Comparison of ENCODE assay signal across 8 cellular contexts in the genomic region with DNA sequence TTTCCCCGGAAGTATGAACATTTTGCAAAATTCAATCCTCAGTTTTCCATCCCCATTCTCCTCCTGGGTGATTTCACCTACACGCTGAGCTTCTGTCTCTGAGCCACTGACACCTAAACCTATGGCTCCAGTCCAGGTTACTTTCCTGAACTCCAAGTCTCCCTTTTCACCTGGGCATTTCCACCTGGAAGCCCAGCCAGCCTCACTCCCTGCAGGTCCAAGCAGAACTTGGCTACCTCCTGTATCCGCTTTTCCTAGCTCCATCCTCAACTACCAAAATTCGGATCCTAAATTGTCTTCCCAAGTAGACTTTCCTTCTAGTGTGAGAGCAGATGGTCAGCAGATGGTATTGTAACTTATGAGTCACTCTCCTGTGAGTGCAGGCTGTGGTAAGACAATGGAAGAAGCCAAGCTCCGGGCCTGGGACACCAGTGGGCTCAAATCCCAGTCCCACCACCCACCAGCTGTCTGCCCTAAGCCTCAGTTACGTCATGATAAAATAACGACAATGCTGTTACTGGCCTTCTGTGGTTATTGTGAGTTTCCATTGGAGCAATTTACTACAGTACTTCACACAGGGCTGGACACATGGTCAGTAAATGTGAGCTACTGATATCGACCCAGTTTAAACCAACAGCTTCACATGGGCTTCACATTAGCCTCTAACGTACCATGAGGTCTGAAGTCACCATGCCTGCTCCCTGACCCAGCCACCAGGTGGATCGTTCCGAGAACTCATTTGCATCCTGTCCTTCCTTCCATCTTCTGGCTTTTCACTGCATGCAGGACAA. TPM values are rescaled to one million over a fixed set of nuclear protein-coding genes. Genes with fewer than 3 reads are reported as not detected.
DNase-seq lines count a peak whose midpoint lies in the region; ATAC-seq and TF ChIP-seq lines count a peak whose summit lies in the region.

No MANE protein-coding gene starts in this region.

- no peaks in the 10 kb centered on the region for H3K9me3 ChIP-seq in AG04450 (ENCODE audit: control insufficient read depth, insufficient read depth, low read length)
- no peaks in the 10 kb centered on the region for H3K9me3 ChIP-seq in lower lobe of right lung
- no peaks in the 10 kb centered on the region for H3K9me3 ChIP-seq in effector memory CD4-positive, alpha-beta T cell (ENCODE audit: control insufficient read depth, low read length)

- intact Hi-C loops in lower lobe of right lung (cut with DNase I): no loop called here

- peaks cover 70% of the 10 kb centered on the region for H3K4me1 ChIP-seq in lower lobe of right lung
- H3K4me1 ChIP-seq in effector memory CD4-positive, alpha-beta T cell (ENCODE audit: control insufficient read depth, insufficient read depth, low read length, poor library complexity, severe bottlenecking): no peaks in the 10 kb centered on the region

- H3K4me3 ChIP-seq in AG04450 (ENCODE audit: low read depth, low read length) (no peak overlapping the region), brain microvascular endothelial cell (ENCODE audit: low read depth, low read length) (no peak overlapping the region), lower lobe of right lung (no peak overlapping the region)
- no peak overlapping the region for H3K4me3 ChIP-seq in effector memory CD4-positive, alpha-beta T cell (ENCODE audit: insufficient read depth, low read depth, low read length, poor library complexity, severe bottlenecking)

- no peaks in the 10 kb centered on the region for H3K36me3 ChIP-seq in brain microvascular endothelial cell (replicated peaks)
- peaks cover 82% of the 10 kb centered on the region for H3K36me3 ChIP-seq in lower lobe of right lung
- no peaks in the 10 kb centered on the region for H3K36me3 ChIP-seq in effector memory CD4-positive, alpha-beta T cell (ENCODE audit: control insufficient read depth, insufficient read depth, low read length)

- H3K27ac ChIP-seq in AG04450 (ENCODE audit: low read depth, low read length): peak overlapping the region; percentile 73
- H3K27ac ChIP-seq in brain microvascular endothelial cell: no peak overlapping the region
- peak overlapping the region; percentile 49 for H3K27ac ChIP-seq in lower lobe of right lung
- no peak overlapping the region for H3K27ac ChIP-seq in effector memory CD4-positive, alpha-beta T cell (ENCODE audit: insufficient read depth, low read length, poor library complexity, severe bottlenecking)

- H3K27me3 ChIP-seq in AG04450 (ENCODE audit: control insufficient read depth, insufficient read depth, low read length) (peaks cover 6% of the 10 kb centered on the region), brain microvascular endothelial cell (replicated peaks) (no peaks in the 10 kb centered on the region), lower lobe of right lung (ENCODE audit: low read depth) (no peaks in the 10 kb centered on the region)
- H3K27me3 ChIP-seq in effector memory CD4-positive, alpha-beta T cell (replicated peaks; ENCODE audit: control insufficient read depth, insufficient read depth, low read length, poor library complexity, severe bottlenecking): no peaks in the 10 kb centered on the region

- in situ Hi-C loops in brain microvascular endothelial cell (cut with HindIII; ENCODE audit: low pct_ligation_motif_present, low sequenced_read_pairs): no loop called here

- TF ChIP-seq CTCF in AG04450 (IDR thresholded peaks at IDR 0.05; ENCODE audit: low read depth, low read length): 0 out of 2 replicates have a peak, but pooled peaks have one; percentile 6
- peak; percentile 26 for TF ChIP-seq CTCF in brain microvascular endothelial cell (IDR thresholded peaks at IDR 0.05; ENCODE audit: low read depth, low read length, missing control alignments)
- no peak for TF ChIP-seq CTCF in lower lobe of right lung (IDR thresholded peaks at IDR 0.05)

- DNase-seq in AG04450 (ENCODE audit: low read depth, low spot score) (peak; percentile 93), NCI-H1694 treated with DMSO at 0.1 percent for 48 hours (lab: John Stamatoyannopoulos, UW) (peak; percentile 95), brain microvascular endothelial cell (peak; percentile 87), lower lobe of right lung (no peak), LoVo (ENCODE audit: low spot score) (no peak), NCI-H1436 treated with DMSO at 0.1 percent for 48 hours (lab: John Stamatoyannopoulos, UW) (no peak)
- DNase-seq in effector memory CD4-positive, alpha-beta T cell: no peak

- CTCF ChIA-PET in AG04450 (lab: Charles Lee): interaction anchor here (1.1 to 1.3 kb wide), 2 partner anchors 23 to 37 kb away, joined by 3 to 6 read pairs; no protein-coding TSS in a partner anchor

- peak; percentile 76 to 85 for ATAC-seq in lower lobe of right lung
- no peak for ATAC-seq in HG02970 (IDR thresholded peaks at IDR 0.05; ENCODE audit: low FRiP score, unreplicated experiment)

- POLR2A ChIA-PET in AG04450 (lab: Yijun Ruan, JAX): interaction anchor here (0.5 to 0.6 kb wide), 2 partner anchors 9 to 23 kb away, joined by 4 read pairs; no protein-coding TSS in a partner anchor

RNA-seq across cellular contexts. Expression of a gene that starts 33.3 kb away (rescaled TPM):
- 0.01 TPM in 1 of 2 replicates, not detected in the other for polyA plus RNA-seq in AG04450 (2011; rRNA removed)
- polyA minus RNA-seq in AG04450 (2011; rRNA and poly(A)+ RNA removed): 0.60 TPM in 1 of 2 replicates, not detected in the other
- 679 TPM for total RNA-seq in lower lobe of right lung

Comparison
In these comparisons a context has a peak if more than half of its experiments do, and no peak if none do; other contexts are left out.
1. DNase-seq: peak in AG04450 (single experiment), NCI-H1694 treated with DMSO at 0.1 percent for 48 hours (single experiment) and brain microvascular endothelial cell (single experiment); none in lower lobe of right lung (single experiment), LoVo (single experiment), effector memory CD4-positive, alpha-beta T cell (0 of 3) and NCI-H1436 treated with DMSO at 0.1 percent for 48 hours (single experiment).
2. H3K27ac ChIP-seq: peak in AG04450 (single experiment) and lower lobe of right lung (single experiment); none in brain microvascular endothelial cell (single experiment) and effector memory CD4-positive, alpha-beta T cell (single experiment).